In the genomic region with DNA sequence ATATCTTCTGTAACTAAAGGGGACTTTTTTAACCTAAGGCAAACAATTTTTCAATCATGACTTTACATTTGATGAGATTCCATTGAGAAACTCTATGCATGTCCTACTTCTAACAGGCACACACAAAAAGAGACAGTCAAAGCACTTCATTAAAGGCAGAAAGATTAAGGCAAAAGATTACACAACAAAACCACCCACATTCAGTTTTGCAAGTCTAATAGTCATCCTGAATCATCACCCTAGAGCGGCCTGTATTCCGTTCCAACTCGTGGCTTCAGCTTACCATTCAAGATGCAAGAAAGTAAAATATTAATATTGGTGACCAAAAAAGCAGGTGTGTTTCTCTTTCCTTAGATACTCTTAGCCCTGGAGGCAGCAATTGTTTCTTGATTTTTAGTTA, we compare ENCODE assay signal across 1 cellular context.
A peak's percentile ranks its signal among the peaks of the same experiment; 100 is the strongest.
TF ChIP-seq lines count a peak whose summit lies in the region.

No MANE protein-coding gene starts in this region.

TF ChIP-seq in IMR-90, 13 proteins besides CTCF, POLR2A, EP300 and RAD21 (continued from another document):
- TF ChIP-seq NFE2L2 (IDR thresholded peaks at IDR 0.05; ENCODE audit: low read depth, low read length) (peak; percentile 66; the same call in 1 of the 2 replicates), SMC3 (IDR thresholded peaks at IDR 0.05; ENCODE audit: low read depth, low read length) (no peak), FOS (IDR thresholded peaks at IDR 0.05; ENCODE audit: low read depth, low read length) (peak; percentile 95), RFX5 (IDR thresholded peaks at IDR 0.05; ENCODE audit: low read depth, low read length) (no peak), MAZ (IDR thresholded peaks at IDR 0.05; ENCODE audit: borderline replicate concordance, low read depth, low read length) (no peak)
